ENCODE assay signal across 30 cellular contexts in the genomic region with DNA sequence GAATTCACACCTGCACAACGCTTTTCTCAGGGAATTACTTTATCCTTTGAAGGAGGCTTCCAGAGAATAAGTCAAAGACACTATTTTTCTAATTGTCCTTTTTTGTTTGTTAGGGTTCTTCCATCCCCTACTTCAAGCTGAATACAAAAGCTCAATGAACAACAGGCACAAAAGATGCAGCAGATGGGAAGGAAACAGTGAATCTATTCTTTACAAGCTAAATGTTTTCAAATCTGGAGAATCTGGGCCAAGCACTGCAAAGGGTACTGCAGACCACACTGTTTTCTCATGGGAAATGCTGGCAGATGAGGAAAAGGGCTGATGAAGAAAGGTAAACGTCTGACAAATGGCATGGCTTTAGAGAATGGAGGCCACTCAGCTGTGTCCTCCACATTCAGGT. TPM values are rescaled to one million over a fixed set of nuclear protein-coding genes. Genes with fewer than 3 reads are reported as not detected.
"Had no signal": no experiment of that assay in that cellular context is flagged by ENCODE, and none has a peak within 500 bp of the region (broad histone marks: within the 10 kb centered on the region; RNA-seq: fewer than 3 reads in every experiment).

No MANE protein-coding gene starts in this region.

- H3K4me3 ChIP-seq: cardiac muscle cell, esophagus muscularis mucosa, ovary, psoas muscle, right atrium auricular region, smooth muscle cell, suprapubic skin, tibial nerve had no signal

- DNase-seq: activated CD4-positive, alpha-beta T cell treated with anti-CD3 and anti-CD28 coated beads for 36 hours; activated CD4-positive, alpha-beta T cell treated with anti-CD3 and anti-CD28 coated beads, Interleukin-2, amount 50 U/mL, for 4 hours; activated CD4-positive, CD25-positive, alpha-beta regulatory T cell; activated naive CD4-positive, alpha-beta T cell treated with Interleukin-2 at 50 U/mL for 16 hours; activated T-cell treated with anti-CD3 and anti-CD28 coated beads for 4 hours; activated T-cell treated with anti-CD3 and anti-CD28 coated beads, Interleukin-2, amount 50 U/mL, for 72 hours; aorta; cortex of kidney; effector CD4-positive, alpha-beta T cell; foreskin keratinocyte; glutamatergic neuron; islet precursor cell; left cardiac atrium; left ventricle myocardium superior; mammary epithelial cell; naive thymus-derived CD4-positive, alpha-beta T cell; ovary; psoas muscle; stimulated activated CD4-positive, alpha-beta T cell treated with anti-CD3 and anti-CD28 coated beads, Interleukin-1b, Interleukin-23, amount 100 ng/mL, for 48 hours; stimulated activated CD4-positive, alpha-beta T cell treated with anti-CD3 and anti-CD28 coated beads, Interleukin-4, amount 100 ng/mL, for 4 hours; stimulated activated CD8-positive, alpha-beta memory T cell treated with anti-CD3 and anti-CD28 coated beads, Interleukin-4, amount 100 ng/mL, for 48 hours; stimulated activated naive CD8-positive, alpha-beta T cell treated with anti-CD3 and anti-CD28 coated beads, Interleukin-15, amount 100 ng/mL, for 72 hours; T-cell had no signal

- H3K27me3 ChIP-seq: esophagus muscularis mucosa, foreskin keratinocyte, ovary, right atrium auricular region, suprapubic skin, tibial nerve had no signal

- H3K27ac ChIP-seq: cardiac muscle cell, esophagus muscularis mucosa, foreskin keratinocyte, ovary, psoas muscle, right atrium auricular region, suprapubic skin had no signal

RNA-seq across cellular contexts. Expression of gene CH25H, which starts 25.9 kb away (rescaled TPM):
- total RNA-seq: activated CD4-positive, alpha-beta T cell treated with anti-CD3 and anti-CD28 coated beads for 36 hours; cardiac muscle cell; foreskin keratinocyte; mesothelial cell of epicardium; smooth muscle cell had no signal
